ENCODE assay signal across 13 cellular contexts in genomic region chr19:32708457-32708856, GRCh38. TPM values are rescaled to one million over a fixed set of nuclear protein-coding genes. Genes with fewer than 3 reads are reported as not detected.
DNase-seq lines count a peak whose midpoint lies in the region.
"Had no signal": no experiment of that assay in that cellular context is flagged by ENCODE, and none has a peak within 500 bp of the region (broad histone marks: within the 10 kb centered on the region; RNA-seq: fewer than 3 reads in every experiment).

No MANE protein-coding gene starts in this region.

- no peaks in the 10 kb centered on the region for H3K27me3 ChIP-seq in CD8-positive, alpha-beta memory T cell (ENCODE audit: insufficient read depth, low read length, poor library complexity, severe bottlenecking)
- H3K27me3 ChIP-seq: dorsolateral prefrontal cortex had no signal

- peaks cover 3 to 10% (median 8%) of the 10 kb centered on the region in 5 donors for H3K9me3 Mint-ChIP-seq in CD8-positive, alpha-beta memory T cell
- peaks cover 6% of the 10 kb centered on the region for H3K9me3 Mint-ChIP-seq in activated CD4-positive, alpha-beta T cell treated with anti-CD3 and anti-CD28 coated beads, Interleukin-2, amount 10 ng/mL, durations not matched to agents 7 days and 5 days
- H3K9me3 Mint-ChIP-seq in activated naive CD8-positive, alpha-beta T cell treated with anti-CD3 and anti-CD28 coated beads for 36 hours = peaks cover 9% of the 10 kb centered on the region

- H3K4me3 Mint-ChIP-seq in CD8-positive, alpha-beta memory T cell = peak overlapping the region in 1 of 7 donors; percentile 15
- H3K4me3 Mint-ChIP-seq in activated CD4-positive, alpha-beta T cell treated with anti-CD3 and anti-CD28 coated beads, Interleukin-2, amount 10 ng/mL, durations not matched to agents 7 days and 5 days = no peak overlapping the region
- no peak overlapping the region for H3K4me3 Mint-ChIP-seq in activated naive CD8-positive, alpha-beta T cell treated with anti-CD3 and anti-CD28 coated beads for 36 hours
- H3K4me3 Mint-ChIP-seq: B cell had no signal

- intact Hi-C loops in posterior vena cava (cut with DNase I) = no loop called here

- peak overlapping the region in 5 of 8 donors; percentile 4 to 77 (median 45) for H3K27ac Mint-ChIP-seq in CD8-positive, alpha-beta memory T cell
- peak overlapping the region; percentile 58 for H3K27ac Mint-ChIP-seq in activated CD4-positive, alpha-beta T cell treated with anti-CD3 and anti-CD28 coated beads, Interleukin-2, amount 10 ng/mL, durations not matched to agents 7 days and 5 days
- peak overlapping the region; percentile 8 for H3K27ac Mint-ChIP-seq in activated naive CD8-positive, alpha-beta T cell treated with anti-CD3 and anti-CD28 coated beads for 36 hours
- H3K27ac Mint-ChIP-seq: B cell had no signal

- CTCF ChIA-PET in CD8-positive, alpha-beta memory T cell (lab: Charles Lee) = interaction anchor here (0.6 kb wide), 1 partner anchor 376 kb away, joined by 3 read pairs; no protein-coding TSS in a partner anchor
- CTCF ChIA-PET in activated CD4-positive, alpha-beta T cell treated with anti-CD3 and anti-CD28 coated beads, Interleukin-2, amount 10 ng/mL, durations not matched to agents 7 days and 5 days (lab: Charles Lee) = interaction anchor here (0.6 to 0.7 kb wide), 2 partner anchors 34 to 1283 kb away, joined by 3 to 5 read pairs; partner anchors contain the start of gene ANKRD27

- peaks cover 11% of the 10 kb centered on the region for H3K4me1 ChIP-seq in CD8-positive, alpha-beta memory T cell (ENCODE audit: insufficient read depth, low read length)

- POLR2A ChIA-PET in CD8-positive, alpha-beta memory T cell (lab: Charles Lee) = no interaction called here
- POLR2A ChIA-PET in activated CD4-positive, alpha-beta T cell treated with anti-CD3 and anti-CD28 coated beads, Interleukin-2, amount 10 ng/mL, durations not matched to agents 7 days and 5 days (lab: Charles Lee) = interaction anchor here (0.5 to 0.6 kb wide), 2 partner anchors 15 to 192 kb away, joined by 3 to 5 read pairs; no protein-coding TSS in a partner anchor

- H3K27ac ChIP-seq in CD8-positive, alpha-beta memory T cell (ENCODE audit: low read depth, low read length) = no peak overlapping the region
- H3K27ac ChIP-seq: dorsolateral prefrontal cortex had no signal

- H3K9me3 ChIP-seq in CD8-positive, alpha-beta memory T cell (ENCODE audit: low read length) = no peaks in the 10 kb centered on the region

- peak in 1 of 5 donors; percentile 16 for DNase-seq in CD8-positive, alpha-beta memory T cell
- DNase-seq in activated CD4-positive, alpha-beta T cell treated with anti-CD3 and anti-CD28 coated beads, Interleukin-2, amount 10 ng/mL, durations not matched to agents 7 days and 5 days = peak; percentile 52
- peak; percentile 21 for DNase-seq in activated naive CD8-positive, alpha-beta T cell treated with anti-CD3 and anti-CD28 coated beads for 36 hours
- DNase-seq in stimulated activated CD4-positive, alpha-beta T cell treated with anti-CD3 and anti-CD28 coated beads, Interleukin-12 subunit alpha, Interleukin-12 subunit beta, amount 100 ng/mL, for 4 hours = peak; percentile 15
- DNase-seq in posterior vena cava (ENCODE audit: low spot score) = no peak
- no peak for DNase-seq in DMS79 treated with DMSO at 0.1 percent for 48 hours (lab: John Stamatoyannopoulos, UW)
- DNase-seq in NCI-H1694 treated with DMSO at 0.1 percent for 48 hours (lab: John Stamatoyannopoulos, UW) = no peak
- DNase-seq in ureter (ENCODE audit: low spot score) = no peak
- DNase-seq: dorsolateral prefrontal cortex; NCI-H226; stimulated activated naive CD4-positive, alpha-beta T cell treated with Interleukin-2 at 50 U/mL for 16 hours had no signal

- H3K4me1 Mint-ChIP-seq in CD8-positive, alpha-beta memory T cell = peaks cover 19 to 29% (median 26%) of the 10 kb centered on the region in 3 donors
- H3K4me1 Mint-ChIP-seq in activated CD4-positive, alpha-beta T cell treated with anti-CD3 and anti-CD28 coated beads, Interleukin-2, amount 10 ng/mL, durations not matched to agents 7 days and 5 days = peaks cover 17% of the 10 kb centered on the region
- peaks cover 15% of the 10 kb centered on the region for H3K4me1 Mint-ChIP-seq in activated naive CD8-positive, alpha-beta T cell treated with anti-CD3 and anti-CD28 coated beads for 36 hours

- H3K4me3 ChIP-seq in CD8-positive, alpha-beta memory T cell (ENCODE audit: low read length) = no peak overlapping the region
- H3K4me3 ChIP-seq: dorsolateral prefrontal cortex had no signal

- peaks cover 3% of the 10 kb centered on the region for H3K36me3 ChIP-seq in CD8-positive, alpha-beta memory T cell (ENCODE audit: insufficient read depth, low read length)

- H3K27me3 Mint-ChIP-seq in CD8-positive, alpha-beta memory T cell = no peaks in the 10 kb centered on the region
- H3K27me3 Mint-ChIP-seq in activated CD4-positive, alpha-beta T cell treated with anti-CD3 and anti-CD28 coated beads, Interleukin-2, amount 10 ng/mL, durations not matched to agents 7 days and 5 days = no peaks in the 10 kb centered on the region
- H3K27me3 Mint-ChIP-seq in activated naive CD8-positive, alpha-beta T cell treated with anti-CD3 and anti-CD28 coated beads for 36 hours = no peaks in the 10 kb centered on the region
- H3K27me3 Mint-ChIP-seq: B cell had no signal

- peaks cover 7 to 53% (median 10%) of the 10 kb centered on the region in 3 donors for H3K36me3 Mint-ChIP-seq in CD8-positive, alpha-beta memory T cell
- peaks cover 58% of the 10 kb centered on the region for H3K36me3 Mint-ChIP-seq in activated CD4-positive, alpha-beta T cell treated with anti-CD3 and anti-CD28 coated beads, Interleukin-2, amount 10 ng/mL, durations not matched to agents 7 days and 5 days (ENCODE audit: low read depth)
- peaks cover 56% of the 10 kb centered on the region for H3K36me3 Mint-ChIP-seq in activated naive CD8-positive, alpha-beta T cell treated with anti-CD3 and anti-CD28 coated beads for 36 hours

RNA-seq across cellular contexts. Expression of gene TDRD12, which starts 11.1 kb away (rescaled TPM):
- total RNA-seq in CD8-positive, alpha-beta memory T cell = under 1 TPM; 0.15 to 0.20 TPM
- polyA plus RNA-seq in CD8-positive, alpha-beta memory T cell = 0.21 TPM
- under 1 TPM; 0.25 to 0.52 TPM for total RNA-seq in activated CD4-positive, alpha-beta T cell treated with anti-CD3 and anti-CD28 coated beads, Interleukin-2, amount 10 ng/mL, durations not matched to agents 7 days and 5 days
- under 1 TPM in 1 of 2 experiments, not detected in 1; 0.06 TPM for total RNA-seq in activated naive CD8-positive, alpha-beta T cell treated with anti-CD3 and anti-CD28 coated beads for 36 hours
- under 1 TPM; 0.24 to 0.65 TPM for total RNA-seq in posterior vena cava
- 0.34 TPM for total RNA-seq in ureter
- total RNA-seq: astrocyte had no signal

RNA-seq across cellular contexts. Expression of gene NUDT19, which starts 16.8 kb away (rescaled TPM):
- total RNA-seq in CD8-positive, alpha-beta memory T cell = 10 to 100 TPM; 19.5 to 20.6 TPM
- polyA plus RNA-seq in CD8-positive, alpha-beta memory T cell = 5.0 TPM
- 10 to 100 TPM; 15.6 to 16.0 TPM for total RNA-seq in activated CD4-positive, alpha-beta T cell treated with anti-CD3 and anti-CD28 coated beads, Interleukin-2, amount 10 ng/mL, durations not matched to agents 7 days and 5 days
- 10 to 100 TPM; 16.2 to 16.4 TPM for total RNA-seq in activated naive CD8-positive, alpha-beta T cell treated with anti-CD3 and anti-CD28 coated beads for 36 hours
- total RNA-seq in posterior vena cava (1 to 10 TPM; 7.1 to 8.1 TPM), ureter (17.0 TPM)

RNA-seq across cellular contexts. Expression of gene RGS9BP, which starts 32.8 kb away (rescaled TPM):
- under 1 TPM; 0.15 to 0.20 TPM for total RNA-seq in CD8-positive, alpha-beta memory T cell
- polyA plus RNA-seq in CD8-positive, alpha-beta memory T cell = 0.12 TPM
- total RNA-seq in activated CD4-positive, alpha-beta T cell treated with anti-CD3 and anti-CD28 coated beads, Interleukin-2, amount 10 ng/mL, durations not matched to agents 7 days and 5 days = under 1 TPM; 0.35 TPM
- not detected for total RNA-seq in activated naive CD8-positive, alpha-beta T cell treated with anti-CD3 and anti-CD28 coated beads for 36 hours
- under 1 TPM; 0.14 to 0.24 TPM for total RNA-seq in posterior vena cava
- total RNA-seq in ureter = 0.16 TPM

RNA-seq across cellular contexts. Expression of gene ANKRD27, which starts 33.5 kb away (rescaled TPM):
- total RNA-seq in CD8-positive, alpha-beta memory T cell = 10 to 100 TPM; 38.0 to 42.4 TPM
- polyA plus RNA-seq in CD8-positive, alpha-beta memory T cell = 31.1 TPM
- total RNA-seq in activated CD4-positive, alpha-beta T cell treated with anti-CD3 and anti-CD28 coated beads, Interleukin-2, amount 10 ng/mL, durations not matched to agents 7 days and 5 days = 10 to 100 TPM; 49.3 to 49.8 TPM
- total RNA-seq in activated naive CD8-positive, alpha-beta T cell treated with anti-CD3 and anti-CD28 coated beads for 36 hours = 10 to 100 TPM; 27.7 to 29.0 TPM
- total RNA-seq in posterior vena cava (10 to 100 TPM; 25.2 to 38.1 TPM), ureter (53.7 TPM)

Comparison
In these comparisons a context has a peak if more than half of its experiments do, and no peak if none do; other contexts are left out.
1. DNase-seq: peak in activated CD4-positive, alpha-beta T cell treated with anti-CD3 and anti-CD28 coated beads, Interleukin-2, amount 10 ng/mL, durations not matched to agents 7 days and 5 days (single experiment), activated naive CD8-positive, alpha-beta T cell treated with anti-CD3 and anti-CD28 coated beads for 36 hours (single experiment) and stimulated activated CD4-positive, alpha-beta T cell treated with anti-CD3 and anti-CD28 coated beads, Interleukin-12 subunit alpha, Interleukin-12 subunit beta, amount 100 ng/mL, for 4 hours (single experiment); none in posterior vena cava (single experiment), DMS79 treated with DMSO at 0.1 percent for 48 hours (single experiment), NCI-H1694 treated with DMSO at 0.1 percent for 48 hours (single experiment) and ureter (single experiment).
2. H3K27ac Mint-ChIP-seq: peak in every context shown above with its lines; median percentile 58 in activated CD4-positive, alpha-beta T cell treated with anti-CD3 and anti-CD28 coated beads, Interleukin-2, amount 10 ng/mL, durations not matched to agents 7 days and 5 days; 45 in CD8-positive, alpha-beta memory T cell; 8 in activated naive CD8-positive, alpha-beta T cell treated with anti-CD3 and anti-CD28 coated beads for 36 hours.